20 cellular contexts compared by ENCODE assay signal in the genomic region with DNA sequence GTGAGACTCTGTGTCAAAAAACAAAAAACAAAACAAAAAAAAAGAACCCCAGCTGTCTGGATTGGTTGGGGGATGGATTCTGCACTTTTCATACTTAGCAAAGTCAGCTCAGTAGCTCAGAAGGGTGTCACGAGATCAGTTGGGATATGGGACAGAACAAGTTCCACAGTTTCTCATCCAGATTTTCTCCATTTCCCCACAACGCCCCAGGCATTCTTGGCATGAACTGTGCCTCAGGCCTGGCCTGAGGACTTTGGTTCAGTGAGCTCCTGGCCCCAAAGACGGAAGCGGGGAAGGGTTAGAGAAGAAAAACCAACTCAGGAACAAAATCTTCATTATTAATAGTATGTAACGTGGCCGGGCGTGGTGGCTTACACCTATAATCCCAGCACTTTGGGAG. TPM values are rescaled to one million over a fixed set of nuclear protein-coding genes. Genes with fewer than 3 reads are reported as not detected.
DNase-seq lines count a peak whose midpoint lies in the region; ATAC-seq and TF ChIP-seq lines count a peak whose summit lies in the region.
"Had no signal": no experiment of that assay in that cellular context is flagged by ENCODE, and none has a peak within 500 bp of the region (broad histone marks: within the 10 kb centered on the region; RNA-seq: fewer than 3 reads in every experiment).

No MANE protein-coding gene starts in this region.

- no peaks in the 10 kb centered on the region for H3K9me3 ChIP-seq in T-helper 17 cell (ENCODE audit: control insufficient read depth, low read length, poor library complexity, severe bottlenecking)
- H3K9me3 ChIP-seq in mesenchymal stem cell (ENCODE audit: control insufficient read depth, low read length) = no peaks in the 10 kb centered on the region
- no peaks in the 10 kb centered on the region for H3K9me3 ChIP-seq in psoas muscle
- H3K9me3 ChIP-seq: mucosa of descending colon, prostate gland had no signal

- no peak overlapping the region for H3K14ac ChIP-seq in mesenchymal stem cell (ENCODE audit: low read length in 2 of 2)

- peaks cover 42 to 47% of the 10 kb centered on the region in 2 experiments for H3K36me3 ChIP-seq in mesenchymal stem cell (ENCODE audit: control insufficient read depth in 1 of 2, insufficient read depth in 2 of 2, low read depth in 1 of 2, low read length in 2 of 2)
- H3K36me3 ChIP-seq in psoas muscle (ENCODE audit: insufficient read depth in 1 of 2, low read depth in 1 of 2) = peaks cover 5 to 41% of the 10 kb centered on the region in 2 donors
- H3K36me3 ChIP-seq in brain microvascular endothelial cell (replicated peaks) = peaks cover 21% of the 10 kb centered on the region

- no peak overlapping the region for H2BK120ac ChIP-seq in mesenchymal stem cell (ENCODE audit: low read depth, low read length)

- H3K27ac Mint-ChIP-seq in T-helper 17 cell (no peak overlapping the region), type B pancreatic cell (no peak overlapping the region)
- H3K27ac Mint-ChIP-seq: stimulated activated naive CD8-positive, alpha-beta T cell treated with anti-CD3 and anti-CD28 coated beads, Interleukin-15, amount 100 ng/mL, for 72 hours had no signal

- H3K4me1 Mint-ChIP-seq in T-helper 17 cell (peaks cover 29% of the 10 kb centered on the region), type B pancreatic cell (ENCODE audit: unreplicated experiment) (peaks cover 20% of the 10 kb centered on the region)

- no peak overlapping the region for H4K8ac ChIP-seq in mesenchymal stem cell (ENCODE audit: low read length)

- H3K79me1 ChIP-seq in mesenchymal stem cell (replicated peaks; ENCODE audit: low read length, poor library complexity, severe bottlenecking) = peaks cover 48% of the 10 kb centered on the region

- H3K23ac ChIP-seq in mesenchymal stem cell (ENCODE audit: low read length in 2 of 2) = no peak overlapping the region

- in situ Hi-C loops in brain microvascular endothelial cell (cut with HindIII; ENCODE audit: low pct_ligation_motif_present, low sequenced_read_pairs) = no loop called here

- intact Hi-C loops in psoas muscle (cut with DNase I) = loop anchor here in 1 of 2 donors (5.0 kb wide), 1 partner anchor 58 kb away; a partner anchor contains a TSS

- ATAC-seq in T-helper 17 cell = no peak
- no peak for ATAC-seq in psoas muscle
- ATAC-seq: left colon; mucosa of descending colon; stimulated activated naive CD8-positive, alpha-beta T cell treated with anti-CD3 and anti-CD28 coated beads, Interleukin-15, amount 100 ng/mL, for 72 hours had no signal

- H4K91ac ChIP-seq in mesenchymal stem cell (ENCODE audit: low read length) = no peak overlapping the region

- H3K36me3 Mint-ChIP-seq in T-helper 17 cell (ENCODE audit: low read depth) = peaks cover 9% of the 10 kb centered on the region
- H3K36me3 Mint-ChIP-seq in type B pancreatic cell = peaks cover 19% of the 10 kb centered on the region

- no peak overlapping the region for H2AFZ ChIP-seq in mesenchymal stem cell (ENCODE audit: low read depth, low read length)

- no peak overlapping the region for H3K4me3 ChIP-seq in mesenchymal stem cell (ENCODE audit: insufficient read depth in 1 of 2, low read depth in 1 of 2, low read length in 2 of 2)
- H3K4me3 ChIP-seq in psoas muscle = no peak overlapping the region
- H3K4me3 ChIP-seq in brain microvascular endothelial cell (ENCODE audit: low read depth, low read length) = no peak overlapping the region
- H3K4me3 ChIP-seq: mucosa of descending colon had no signal

- no peak overlapping the region for H2BK12ac ChIP-seq in mesenchymal stem cell (ENCODE audit: low read length in 2 of 2)

- H2AK5ac ChIP-seq in mesenchymal stem cell (ENCODE audit: low read length, severe bottlenecking) = no peak overlapping the region

- H3K4me2 ChIP-seq in mesenchymal stem cell (ENCODE audit: low read length, poor library complexity, severe bottlenecking) = no peak overlapping the region

- no peak overlapping the region for H2BK5ac ChIP-seq in mesenchymal stem cell (ENCODE audit: low read depth, low read length, poor library complexity, severe bottlenecking)

- peak; percentile 21 for DNase-seq in activated effector memory CD4-positive, alpha-beta T cell treated with anti-CD3 and anti-CD28 coated beads, Interleukin-2, amount 50 U/mL, for 16 hours
- no peak for DNase-seq in activated effector memory CD4-positive, alpha-beta T cell treated with Interleukin-2 at 50 U/mL for 16 hours
- DNase-seq in T-helper 17 cell = no peak
- no peak for DNase-seq in mesenchymal stem cell
- DNase-seq in type B pancreatic cell (ENCODE audit: extremely low spot score, unreplicated experiment) = no peak
- no peak for DNase-seq in psoas muscle
- DNase-seq in effector CD8-positive, alpha-beta T cell (lab: John Stamatoyannopoulos, UW) = no peak
- DNase-seq in brain microvascular endothelial cell = no peak
- DNase-seq: activated CD4-positive, alpha-beta T cell treated with anti-CD3 and anti-CD28 coated beads for 1 hour; caudate nucleus; foreskin melanocyte; GF-D8; GOT3; left colon; mucosa of descending colon; NCI-H1436 treated with DMSO at 0.1 percent for 48 hours; NCI-H226; NK-92 treated with Interleukin-12 subunit alpha and Interleukin-12 subunit beta, amount 100 ng/mL, for 24 hours; stimulated activated naive CD8-positive, alpha-beta T cell treated with anti-CD3 and anti-CD28 coated beads, Interleukin-15, amount 100 ng/mL, for 72 hours had no signal

- H3K27me3 ChIP-seq in mesenchymal stem cell (ENCODE audit: control insufficient read depth in 1 of 2, insufficient read depth in 1 of 2, low read length in 2 of 2) (no peaks in the 10 kb centered on the region), psoas muscle (ENCODE audit: insufficient read depth in 3 of 3, low read length in 2 of 3) (no peaks in the 10 kb centered on the region), brain microvascular endothelial cell (replicated peaks) (no peaks in the 10 kb centered on the region)

- H2BK15ac ChIP-seq in mesenchymal stem cell (ENCODE audit: low read depth, poor library complexity, severe bottlenecking) = no peak overlapping the region

- H3K27ac ChIP-seq in mesenchymal stem cell (ENCODE audit: low read length, poor library complexity, severe bottlenecking) = no peak overlapping the region
- H3K27ac ChIP-seq in psoas muscle = no peak overlapping the region
- H3K27ac ChIP-seq in brain microvascular endothelial cell = no peak overlapping the region
- H3K27ac ChIP-seq: prostate gland had no signal

- H3K27me3 Mint-ChIP-seq in T-helper 17 cell = no peaks in the 10 kb centered on the region
- no peaks in the 10 kb centered on the region for H3K27me3 Mint-ChIP-seq in type B pancreatic cell
- H3K27me3 Mint-ChIP-seq: stimulated activated naive CD8-positive, alpha-beta T cell treated with anti-CD3 and anti-CD28 coated beads, Interleukin-15, amount 100 ng/mL, for 72 hours had no signal

- peak overlapping the region; percentile 50 for H3K4me3 Mint-ChIP-seq in T-helper 17 cell
- H3K4me3 Mint-ChIP-seq in type B pancreatic cell = peak overlapping the region; percentile 94

- no peak overlapping the region for H3K18ac ChIP-seq in mesenchymal stem cell (ENCODE audit: low read depth in 1 of 2, low read length in 2 of 2)

- no peak overlapping the region for H3K4ac ChIP-seq in mesenchymal stem cell (ENCODE audit: low read depth in 1 of 2, low read length in 2 of 2)

- WGBS in mesenchymal stem cell = 100% methylated on average over 7 of the region's 7 CpGs
- WGBS in psoas muscle, 3 donors = 86 to 92% (median 90%) methylated on average over 7 of the region's 7 CpGs

- H3K9ac ChIP-seq in mesenchymal stem cell (ENCODE audit: low read length) = peak overlapping the region; percentile 70

- H3K4me1 ChIP-seq in mesenchymal stem cell (ENCODE audit: control insufficient read depth, insufficient read depth, low read depth, low read length) = peaks cover 27% of the 10 kb centered on the region
- peaks cover 20% of the 10 kb centered on the region for H3K4me1 ChIP-seq in psoas muscle

- H3K9me3 Mint-ChIP-seq in type B pancreatic cell = no peaks in the 10 kb centered on the region
- H3K9me3 Mint-ChIP-seq: stimulated activated naive CD8-positive, alpha-beta T cell treated with anti-CD3 and anti-CD28 coated beads, Interleukin-15, amount 100 ng/mL, for 72 hours had no signal

- no peak for TF ChIP-seq CTCF in type B pancreatic cell (conservative IDR thresholded peaks at IDR 0.05)
- TF ChIP-seq CTCF in psoas muscle (IDR thresholded peaks at IDR 0.05) = no peak
- TF ChIP-seq CTCF in brain microvascular endothelial cell (IDR thresholded peaks at IDR 0.05; ENCODE audit: low read depth, low read length, missing control alignments) = no peak

RNA-seq across cellular contexts. Expression of a gene that starts 1.9 kb away (rescaled TPM):
- 10 to 100 TPM; 17.3 to 21.9 TPM for total RNA-seq in T-helper 17 cell
- polyA plus RNA-seq in mesenchymal stem cell (2013, experiment 1 of 2) = 48.0 TPM
- polyA plus RNA-seq in mesenchymal stem cell (2013, experiment 2 of 2) = 51.1 TPM
- total RNA-seq in type B pancreatic cell (ENCODE audit: low replicate concordance) = 57.2 and 75.2 TPM in 2 replicates
- total RNA-seq in psoas muscle = 10 to 100 TPM; 30.3 to 52.2 (median 36.3) TPM
- 10 to 100 TPM; 24.6 to 29.0 (median 28.1) TPM for polyA plus RNA-seq in psoas muscle

RNA-seq across cellular contexts. Expression of a gene that starts 2.1 kb away (rescaled TPM):
- total RNA-seq in T-helper 17 cell (1 to 10 TPM; 3.3 to 3.9 TPM), type B pancreatic cell (ENCODE audit: low replicate concordance) (18.3 and 24.1 TPM in 2 replicates), psoas muscle (10 to 100 TPM in 2 of 4 donors, 1 to 10 TPM in 2; 8.0 to 18.0 (median 10.1) TPM)
- 20.4 TPM for polyA plus RNA-seq in mesenchymal stem cell (2013, experiment 1 of 2)
- polyA plus RNA-seq in mesenchymal stem cell (2013, experiment 2 of 2) = 21.7 TPM
- polyA plus RNA-seq in psoas muscle = 10 to 100 TPM; 18.6 to 25.8 (median 24.4) TPM

RNA-seq across cellular contexts. Expression of a gene that starts 21.5 kb away (rescaled TPM):
- total RNA-seq in T-helper 17 cell (1 to 10 TPM; 1.1 to 1.4 TPM), type B pancreatic cell (ENCODE audit: low replicate concordance) (1.3 and 4.6 TPM in 2 replicates), psoas muscle (under 1 TPM in 3 of 4 donors, not detected in 1; 0.20 to 0.36 (median 0.34) TPM)
- polyA plus RNA-seq in mesenchymal stem cell (2013, experiment 1 of 2) = 0.36 TPM
- 0.33 TPM for polyA plus RNA-seq in mesenchymal stem cell (2013, experiment 2 of 2)
- under 1 TPM; 0.15 to 0.42 (median 0.34) TPM for polyA plus RNA-seq in psoas muscle

RNA-seq across cellular contexts. Expression of a gene that starts 58.5 kb away (rescaled TPM):
- 10 to 100 TPM; 17.0 to 19.8 TPM for total RNA-seq in T-helper 17 cell
- 19.5 TPM for polyA plus RNA-seq in mesenchymal stem cell (2013, experiment 1 of 2)
- 18.9 TPM for polyA plus RNA-seq in mesenchymal stem cell (2013, experiment 2 of 2)
- total RNA-seq in type B pancreatic cell (ENCODE audit: low replicate concordance) = 35.9 and 43.3 TPM in 2 replicates
- 10 to 100 TPM; 19.9 to 35.8 (median 28.8) TPM for total RNA-seq in psoas muscle
- polyA plus RNA-seq in psoas muscle = 100 to 1,000 TPM in 1 of 3 donors, 10 to 100 TPM in 2; 43.0 to 103 (median 43.7) TPM

RNA-seq across cellular contexts. Expression of a gene that starts 58.7 kb away (rescaled TPM):
- total RNA-seq in T-helper 17 cell = 10 to 100 TPM; 24.2 to 32.0 TPM
- 74.7 TPM for polyA plus RNA-seq in mesenchymal stem cell (2013, experiment 1 of 2)
- 70.3 TPM for polyA plus RNA-seq in mesenchymal stem cell (2013, experiment 2 of 2)
- 48.6 and 60.1 TPM in 2 replicates for total RNA-seq in type B pancreatic cell (ENCODE audit: low replicate concordance)
- total RNA-seq in psoas muscle = 10 to 100 TPM; 31.1 to 38.5 (median 35.1) TPM
- polyA plus RNA-seq in psoas muscle = 10 to 100 TPM; 12.7 to 29.4 (median 18.9) TPM
